ENCODE assay signal across 8 cellular contexts in the genomic region with DNA sequence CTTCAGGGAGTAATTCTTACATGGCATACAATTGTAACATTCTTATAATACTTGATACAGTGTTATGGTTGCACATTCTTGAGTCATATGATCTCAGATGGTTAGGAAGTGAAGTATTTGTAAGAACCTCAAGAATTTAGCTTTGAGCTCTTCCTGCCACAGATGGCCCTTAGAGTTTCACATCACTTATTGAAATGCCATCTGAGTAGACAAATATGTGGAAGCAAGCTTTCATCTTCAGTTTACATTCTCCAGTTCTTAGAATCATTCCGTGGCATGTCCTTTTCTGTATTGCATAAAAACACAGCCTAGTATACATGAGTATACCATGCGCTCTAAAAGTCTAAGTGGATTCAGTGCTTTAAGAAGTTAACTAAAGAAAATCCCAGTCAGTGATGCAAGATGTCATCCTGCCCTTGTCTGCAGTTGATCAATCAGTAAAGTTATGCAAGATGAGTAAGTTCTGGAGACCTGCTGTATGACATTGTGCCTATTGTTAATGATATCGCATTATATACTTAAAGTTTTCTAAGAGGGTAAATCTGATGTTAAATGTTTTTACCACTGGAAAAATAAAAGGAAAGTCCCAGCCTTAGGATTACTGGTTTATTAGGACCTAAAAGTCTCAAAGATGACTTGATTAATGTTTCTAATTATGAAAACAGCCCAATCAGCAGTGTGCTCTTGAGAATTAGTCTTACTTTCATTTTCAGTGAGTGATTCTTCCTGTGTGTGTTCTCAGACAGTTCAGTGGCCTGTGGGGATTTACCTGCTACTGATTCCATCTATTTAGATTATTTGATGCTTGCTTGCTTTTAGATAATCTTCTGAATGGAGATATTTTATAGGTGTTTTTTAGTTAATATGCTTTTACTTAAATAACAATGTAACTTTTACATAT. TPM values are rescaled to one million over a fixed set of nuclear protein-coding genes. Genes with fewer than 3 reads are reported as not detected.
DNase-seq lines count a peak whose midpoint lies in the region; ATAC-seq and TF ChIP-seq lines count a peak whose summit lies in the region.

No MANE protein-coding gene starts in this region.

- in situ Hi-C loops in KBM-7 (cut with MboI; ENCODE audit: low pct_unique_long_range_greater_than_20kb, low sequenced_read_pairs), result no loop called here

- H3K4me3 ChIP-seq in GM12864 (ENCODE audit: low read depth, low read length) (peak overlapping the region; percentile 30; the same call in 1 of the 2 replicates), kidney epithelial cell (ENCODE audit: low read depth, low read length) (no peak overlapping the region), upper lobe of right lung (peak overlapping the region; percentile 17)

- TF ChIP-seq CTCF in GM12864 (IDR thresholded peaks at IDR 0.05; ENCODE audit: low read depth, low read length, missing control alignments) (no peak), kidney epithelial cell (IDR thresholded peaks at IDR 0.05; ENCODE audit: insufficient read depth, low read length, poor library complexity, severe bottlenecking) (no peak), upper lobe of right lung (IDR thresholded peaks at IDR 0.05) (no peak)

- H3K27me3 ChIP-seq in kidney epithelial cell (ENCODE audit: control insufficient read depth, insufficient read depth, low read length), result no peaks in the 10 kb centered on the region
- H3K27me3 ChIP-seq in upper lobe of right lung, result no peaks in the 10 kb centered on the region

- peak; percentile 88 for ATAC-seq in GM21576 (IDR thresholded peaks at IDR 0.05; ENCODE audit: unreplicated experiment)
- peak; percentile 91 for ATAC-seq in activated naive CD4-positive, alpha-beta T cell treated with anti-CD3 and anti-CD28 coated beads, Interleukin-2, amount 50 U/mL, for 72 hours
- ATAC-seq in upper lobe of right lung, result peak; percentile 87

- H3K4me1 ChIP-seq in upper lobe of right lung, result peaks cover 23% of the 10 kb centered on the region

- peak; percentile 55 for DNase-seq in GM12864 (ENCODE audit: low read depth)
- DNase-seq in KBM-7, result peak; percentile 11
- no peak for DNase-seq in activated naive CD4-positive, alpha-beta T cell treated with anti-CD3 and anti-CD28 coated beads, Interleukin-2, amount 50 U/mL, for 72 hours (ENCODE audit: low spot score in 2 of 2)
- peak; percentile 90 for DNase-seq in kidney epithelial cell (ENCODE audit: low read depth)
- DNase-seq in upper lobe of right lung, result no peak
- DNase-seq in retina, result no peak
- DNase-seq in OCI-M2 (lab: John Stamatoyannopoulos, UW; ENCODE audit: unreplicated experiment), result no peak

- intact Hi-C loops in upper lobe of right lung (cut with DNase I), result no loop called here

- peak overlapping the region; percentile 69 to 85 for H3K27ac Mint-ChIP-seq in activated naive CD4-positive, alpha-beta T cell treated with anti-CD3 and anti-CD28 coated beads, Interleukin-2, amount 50 U/mL, for 72 hours

- no peaks in the 10 kb centered on the region for H3K9me3 Mint-ChIP-seq in activated naive CD4-positive, alpha-beta T cell treated with anti-CD3 and anti-CD28 coated beads, Interleukin-2, amount 50 U/mL, for 72 hours

- no peaks in the 10 kb centered on the region for H3K9me3 ChIP-seq in upper lobe of right lung

- no peaks in the 10 kb centered on the region for H3K36me3 ChIP-seq in kidney epithelial cell (ENCODE audit: control insufficient read depth, insufficient read depth, low read length)
- peaks cover 10% of the 10 kb centered on the region for H3K36me3 ChIP-seq in upper lobe of right lung

- peak overlapping the region; percentile 38 for H3K27ac ChIP-seq in upper lobe of right lung

- no peaks in the 10 kb centered on the region for H3K36me3 Mint-ChIP-seq in activated naive CD4-positive, alpha-beta T cell treated with anti-CD3 and anti-CD28 coated beads, Interleukin-2, amount 50 U/mL, for 72 hours

RNA-seq across cellular contexts. Expression of a gene that starts 29.4 kb away (rescaled TPM):
- 1 to 10 TPM; 6.6 to 9.7 TPM for total RNA-seq in activated naive CD4-positive, alpha-beta T cell treated with anti-CD3 and anti-CD28 coated beads, Interleukin-2, amount 50 U/mL, for 72 hours
- 68.4 and 93.5 TPM in 2 replicates for total RNA-seq in kidney epithelial cell
- 54.2 TPM for total RNA-seq in upper lobe of right lung

Comparison
In these comparisons a context has a peak if more than half of its experiments do, and no peak if none do; other contexts are left out.
1. DNase-seq: peak in GM12864 (single experiment), KBM-7 (single experiment) and kidney epithelial cell (single experiment); none in activated naive CD4-positive, alpha-beta T cell treated with anti-CD3 and anti-CD28 coated beads, Interleukin-2, amount 50 U/mL, for 72 hours (0 of 2), upper lobe of right lung (single experiment), retina (single experiment) and OCI-M2 (single experiment).
2. Peak in every context shown above with its lines, with median percentiles within 50 percentile points of each other: ATAC-seq.